Comparison of ENCODE assay signal across 13 cellular contexts in genomic region chr9:70143394-70144130, GRCh38.
DNase-seq lines count a peak whose midpoint lies in the region; ATAC-seq and TF ChIP-seq lines count a peak whose summit lies in the region.
"Had no signal": no experiment of that assay in that cellular context is flagged by ENCODE, and none has a peak within 500 bp of the region (broad histone marks: within the 10 kb centered on the region; RNA-seq: fewer than 3 reads in every experiment).

No MANE protein-coding gene starts in this region.

- H3K27ac ChIP-seq in stomach smooth muscle (ENCODE audit: low read length), result peak overlapping the region; percentile 18
- H3K27ac ChIP-seq in tibial nerve, result no peak overlapping the region
- H3K27ac ChIP-seq: BLaER1 treated with 17β-estradiol and CSF1 and Interleukin-3, amounts not matched to agents 10 nM and 100 nM had no signal

- no peak overlapping the region for H3K27ac Mint-ChIP-seq in osteocyte (ENCODE audit: unreplicated experiment)
- H3K27ac Mint-ChIP-seq: CD4-positive, CD25-positive, alpha-beta regulatory T cell had no signal

- intact Hi-C loops in mucosa of descending colon (cut with DNase I, micrococcal nuclease), result no loop called here

- WGBS in tibial nerve, 2 donors, result 75 to 85% methylated on average over 3 of the region's 3 CpGs

- no peaks in the 10 kb centered on the region for H3K27me3 Mint-ChIP-seq in osteocyte (ENCODE audit: unreplicated experiment)

- H3K4me1 Mint-ChIP-seq in osteocyte (ENCODE audit: unreplicated experiment), result peaks cover 2% of the 10 kb centered on the region

- DNase-seq in M059J (ENCODE audit: low read depth) (peak; percentile 19), mucosa of descending colon (no peak), osteocyte (ENCODE audit: extremely low spot score, unreplicated experiment) (no peak), iPS-NIHi7 (ENCODE audit: extremely low spot score) (no peak), tibial nerve (ENCODE audit: low spot score in 2 of 2) (no peak)
- DNase-seq: ACHN; CD4-positive, CD25-positive, alpha-beta regulatory T cell; H7 had no signal

- TF ChIP-seq CTCF in mucosa of descending colon (IDR thresholded peaks at IDR 0.05) (no peak), osteocyte (IDR thresholded peaks at IDR 0.05) (no peak), tibial nerve (IDR thresholded peaks at IDR 0.05) (no peak)

- H3K4me3 Mint-ChIP-seq in osteocyte (ENCODE audit: unreplicated experiment), result no peak overlapping the region
- H3K4me3 Mint-ChIP-seq: CD4-positive, CD25-positive, alpha-beta regulatory T cell had no signal

- no peaks in the 10 kb centered on the region for H3K9me3 Mint-ChIP-seq in osteocyte (ENCODE audit: unreplicated experiment)

- no peaks in the 10 kb centered on the region for H3K27me3 ChIP-seq in stomach smooth muscle (ENCODE audit: control insufficient read depth in 1 of 2, insufficient read depth in 2 of 2, low read length in 2 of 2)
- H3K27me3 ChIP-seq in tibial nerve, result no peaks in the 10 kb centered on the region
- H3K27me3 ChIP-seq: BLaER1 treated with 17β-estradiol and CSF1 and Interleukin-3, amounts not matched to agents 10 nM and 100 nM had no signal

- peaks cover 28% of the 10 kb centered on the region for H3K36me3 Mint-ChIP-seq in osteocyte (ENCODE audit: unreplicated experiment)
- H3K36me3 Mint-ChIP-seq: CD4-positive, CD25-positive, alpha-beta regulatory T cell had no signal

- TF ChIP-seq EP300 in tibial nerve (IDR thresholded peaks at IDR 0.05), result no peak

- H3K4me1 ChIP-seq in mucosa of descending colon (ENCODE audit: low read depth) (peaks cover 8% of the 10 kb centered on the region), stomach smooth muscle (ENCODE audit: control insufficient read depth, insufficient read depth, low read length) (no peaks in the 10 kb centered on the region), tibial nerve (no peaks in the 10 kb centered on the region)

- H3K36me3 ChIP-seq in mucosa of descending colon (ENCODE audit: low read depth), result no peaks in the 10 kb centered on the region
- peaks cover 47 to 57% of the 10 kb centered on the region in 2 donors for H3K36me3 ChIP-seq in stomach smooth muscle (ENCODE audit: control insufficient read depth in 2 of 2, insufficient read depth in 2 of 2, low read length in 2 of 2)
- peaks cover 0 to 46% (median 0%) of the 10 kb centered on the region in 3 donors for H3K36me3 ChIP-seq in tibial nerve
- H3K36me3 ChIP-seq: BLaER1 treated with 17β-estradiol and CSF1 and Interleukin-3, amounts not matched to agents 10 nM and 100 nM had no signal

- TF ChIP-seq POLR2A in tibial nerve (IDR thresholded peaks at IDR 0.05), result no peak

- H3K4me3 ChIP-seq in mucosa of descending colon (no peak overlapping the region), stomach smooth muscle (ENCODE audit: low read length in 2 of 2) (no peak overlapping the region), tibial nerve (no peak overlapping the region)
- H3K4me3 ChIP-seq: BLaER1 treated with 17β-estradiol and CSF1 and Interleukin-3, amounts not matched to agents 10 nM and 100 nM; GM12878 had no signal

- ATAC-seq in esophagus mucosa (peak; percentile 36), mucosa of descending colon (peak; percentile 71), HG03095 (IDR thresholded peaks at IDR 0.05; ENCODE audit: unreplicated experiment) (no peak)
- ATAC-seq: GM12878 had no signal

- H3K9ac ChIP-seq in stomach smooth muscle (ENCODE audit: low read length in 2 of 2), result no peak overlapping the region
- H3K9ac ChIP-seq: BLaER1 treated with 17β-estradiol and CSF1 and Interleukin-3, amounts not matched to agents 10 nM and 100 nM had no signal

- H3K9me3 ChIP-seq in mucosa of descending colon (no peaks in the 10 kb centered on the region), stomach smooth muscle (ENCODE audit: control insufficient read depth in 2 of 2, low read length in 2 of 2) (no peaks in the 10 kb centered on the region), tibial nerve (no peaks in the 10 kb centered on the region)
